ENCODE assay signal across 2 cellular contexts in genomic region chr6:128127650-128128049, GRCh38.
TF ChIP-seq lines count a peak whose summit lies in the region.

No MANE protein-coding gene starts in this region.

TF ChIP-seq in A549, 52 proteins besides CTCF, POLR2A, EP300 and RAD21 (continued from another document):
- TF ChIP-seq FOSL2 (IDR thresholded peaks at IDR 0.05) (no peak), FOSL2 (CRISPR knock-in tag; IDR thresholded peaks at IDR 0.05) (no peak), NFE2L2 (conservative IDR thresholded peaks at IDR 0.05; ENCODE audit: low read length) (peak; percentile 61), HDAC2 (IDR thresholded peaks at IDR 0.05) (no peak), RFX5 (IDR thresholded peaks at IDR 0.05) (no peak), RARB (CRISPR knock-in tag; IDR thresholded peaks at IDR 0.05) (no peak), USF2 (IDR thresholded peaks at IDR 0.05) (no peak), MYC (IDR thresholded peaks at IDR 0.05; ENCODE audit: borderline replicate concordance, low read length) (no peak), JUNB (IDR thresholded peaks at IDR 0.05) (no peak), CHD2 (IDR thresholded peaks at IDR 0.05; ENCODE audit: low read length, partially characterized antibody) (no peak)

TF ChIP-seq in K562, 482 proteins besides CTCF, POLR2A, EP300 and RAD21 (continued from another document):
- TF ChIP-seq ZFP91 (CRISPR knock-in tag; IDR thresholded peaks at IDR 0.05) = no peak
- no peak for TF ChIP-seq ZNF134 (CRISPR knock-in tag; conservative IDR thresholded peaks at IDR 0.05)
- TF ChIP-seq MAFF (IDR thresholded peaks at IDR 0.05; ENCODE audit: low read length) = 0 out of 2 replicates have a peak, but pooled peaks have one; percentile 9
- TF ChIP-seq STAT5A (IDR thresholded peaks at IDR 0.05; ENCODE audit: borderline replicate concordance, low read length) = no peak
- no peak for TF ChIP-seq SNAPC5 (CRISPR knock-in tag; IDR thresholded peaks at IDR 0.05)
- no peak for TF ChIP-seq ELK1 (CRISPR knock-in tag; IDR thresholded peaks at IDR 0.05)
- no peak for TF ChIP-seq YY1 (IDR thresholded peaks at IDR 0.05; ENCODE audit: borderline replicate concordance in 1 of 3, control insufficient read depth in 1 of 3, extremely low read depth in 1 of 3, insufficient read depth in 3 of 3, insufficient read length in 1 of 3, insufficient replicate concordance in 2 of 3, low read depth in 1 of 3, low read length in 2 of 3)
- TF ChIP-seq ZNF589 (CRISPR knock-in tag; IDR thresholded peaks at IDR 0.05; ENCODE audit: low read depth) = no peak
- no peak for TF ChIP-seq ZC3H4 (CRISPR knock-in tag; IDR thresholded peaks at IDR 0.05; ENCODE audit: borderline replicate concordance)
- TF ChIP-seq ZNF316 (IDR thresholded peaks at IDR 0.05) = peak; percentile 54; the same call in 1 of the 2 replicates
TF ChIP-seq in K562: peak in this region for 4.
